Comparison of ENCODE assay signal across 8 cellular contexts in genomic region chr13:83265279-83265678, GRCh38.
"Had no signal": no experiment of that assay in that cellular context is flagged by ENCODE, and none has a peak within 500 bp of the region (broad histone marks: within the 10 kb centered on the region; RNA-seq: fewer than 3 reads in every experiment).

No MANE protein-coding gene starts in this region.

- FAIRE-seq: G401.6, GM12878, GM12891, GM12892, GM18507, GM19239 had no signal

- DNase-seq: GDM1, GF-D8 had no signal

- ATAC-seq: GM12878 had no signal

- H3K4me3 ChIP-seq: GM12878 had no signal
